ENCODE assay signal across 28 cellular contexts in the genomic region with DNA sequence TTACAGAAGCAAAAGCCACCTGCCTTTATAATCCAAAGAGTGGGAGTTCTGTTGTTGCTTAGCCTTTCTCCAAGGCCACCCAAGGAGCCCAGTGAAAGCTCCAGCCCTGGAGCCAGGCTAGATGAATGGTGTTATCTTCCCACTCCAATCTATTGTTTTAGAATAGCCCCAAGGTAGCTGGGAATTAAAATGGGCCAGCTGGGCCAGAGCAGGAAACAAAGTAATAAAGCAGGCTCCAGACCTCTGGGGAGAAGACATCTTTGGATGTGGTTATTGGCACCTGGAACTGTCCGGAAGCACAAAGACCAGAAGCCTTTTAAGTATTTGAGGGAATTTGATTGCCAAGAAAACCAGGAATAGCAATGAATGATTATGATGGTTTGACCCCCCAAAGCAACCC.
"Had no signal": no experiment of that assay in that cellular context is flagged by ENCODE, and none has a peak within 500 bp of the region (broad histone marks: within the 10 kb centered on the region; RNA-seq: fewer than 3 reads in every experiment).

No MANE protein-coding gene starts in this region.

- ATAC-seq: activated CD8-positive, alpha-beta memory T cell treated with anti-CD3 and anti-CD28 coated beads, Interleukin-2, amount 10 ng/mL, durations not matched to agents 7 days and 5 days; activated CD8-positive, alpha-beta T cell treated with anti-CD3 and anti-CD28 coated beads, Interleukin-2, amount 10 ng/mL, durations not matched to agents 7 days and 5 days; activated naive CD8-positive, alpha-beta T cell treated with anti-CD3 and anti-CD28 coated beads, Interleukin-2, amount 50 U/mL, for 24 hours; sciatic nerve; stimulated activated effector memory CD8-positive, alpha-beta T cell treated with anti-CD3 and anti-CD28 coated beads, Interleukin-12 subunit alpha, Interleukin-12 subunit beta, amount 100 ng/mL, for 72 hours; stimulated activated naive CD8-positive, alpha-beta T cell treated with anti-CD3 and anti-CD28 coated beads, Interleukin-15, amount 100 ng/mL, for 72 hours had no signal

- H3K9me3 Mint-ChIP-seq: activated naive CD4-positive, alpha-beta T cell treated with anti-CD3 and anti-CD28 coated beads, Interleukin-2, amount 50 U/mL, for 24 hours; activated naive CD8-positive, alpha-beta T cell treated with anti-CD3 and anti-CD28 coated beads, Interleukin-2, amount 50 U/mL, for 24 hours; activated T-helper 2 cell treated with anti-CD3 and anti-CD28 coated beads, Interferon-gamma antibody, Interleukin-2, Interleukin-4, amounts not matched to agents 10 μg/mL and 5 μg/mL and 100 μg/mL, durations not matched to agents 14 hours and 24 hours and 36 hours; central memory CD8-positive, alpha-beta T cell; nephron; stimulated activated effector memory CD8-positive, alpha-beta T cell treated with anti-CD3 and anti-CD28 coated beads, Interleukin-12 subunit alpha, Interleukin-12 subunit beta, amount 100 ng/mL, for 72 hours; stimulated activated naive CD8-positive, alpha-beta T cell treated with anti-CD3 and anti-CD28 coated beads, Interleukin-15, amount 100 ng/mL, for 72 hours had no signal

- DNase-seq: activated CD4-positive, alpha-beta T cell treated with anti-CD3 and anti-CD28 coated beads, Interleukin-2, amount 50 U/mL, for 1 hour; activated CD4-positive, CD25-positive, alpha-beta regulatory T cell treated with anti-CD3 and anti-CD28 coated beads, Interleukin-2, amount 50 U/mL, for 72 hours; activated CD8-positive, alpha-beta memory T cell treated with anti-CD3 and anti-CD28 coated beads, Interleukin-2, amount 10 ng/mL, durations not matched to agents 7 days and 5 days; activated CD8-positive, alpha-beta T cell treated with anti-CD3 and anti-CD28 coated beads, Interleukin-2, amount 10 ng/mL, durations not matched to agents 7 days and 5 days; activated naive CD8-positive, alpha-beta T cell treated with anti-CD3 and anti-CD28 coated beads, Interleukin-2, amount 50 U/mL, for 24 hours; activated T-cell treated with anti-CD3 and anti-CD28 coated beads, Interleukin-2, amount 50 U/mL, for 48 hours; amygdala; effector CD8-positive, alpha-beta T cell; left ventricle myocardium inferior; stimulated activated CD4-positive, alpha-beta T cell treated with anti-CD3 and anti-CD28 coated beads, Interleukin-12 subunit alpha, Interleukin-12 subunit beta, amount 100 ng/mL, for 4 hours; stimulated activated CD4-positive, alpha-beta T cell treated with anti-CD3 and anti-CD28 coated beads, Interleukin-4, amount 100 ng/mL, for 1 hour; stimulated activated naive CD8-positive, alpha-beta T cell treated with anti-CD3 and anti-CD28 coated beads, Interleukin-15, amount 100 ng/mL, for 72 hours; substantia nigra; T-helper 9 cell; uterus had no signal

- H3K27me3 ChIP-seq: uterus had no signal

- H3K4me3 ChIP-seq: breast epithelium, left ventricle myocardium inferior, lung, skin epidermis, uterus had no signal

- H3K36me3 ChIP-seq: breast epithelium, left ventricle myocardium inferior, neutrophil, uterus had no signal

- H3K4me1 Mint-ChIP-seq: activated CD8-positive, alpha-beta memory T cell treated with anti-CD3 and anti-CD28 coated beads, Interleukin-2, amount 10 ng/mL, durations not matched to agents 7 days and 5 days; activated naive CD4-positive, alpha-beta T cell treated with anti-CD3 and anti-CD28 coated beads, Interleukin-2, amount 50 U/mL, for 24 hours; activated naive CD8-positive, alpha-beta T cell treated with anti-CD3 and anti-CD28 coated beads, Interleukin-2, amount 50 U/mL, for 24 hours; central memory CD8-positive, alpha-beta T cell; stimulated activated effector memory CD8-positive, alpha-beta T cell treated with anti-CD3 and anti-CD28 coated beads, Interleukin-12 subunit alpha, Interleukin-12 subunit beta, amount 100 ng/mL, for 72 hours; stimulated activated naive CD8-positive, alpha-beta T cell treated with anti-CD3 and anti-CD28 coated beads, Interleukin-15, amount 100 ng/mL, for 72 hours had no signal

- H3K36me3 Mint-ChIP-seq: activated CD8-positive, alpha-beta memory T cell treated with anti-CD3 and anti-CD28 coated beads, Interleukin-2, amount 10 ng/mL, durations not matched to agents 7 days and 5 days; activated naive CD4-positive, alpha-beta T cell treated with anti-CD3 and anti-CD28 coated beads, Interleukin-2, amount 50 U/mL, for 24 hours; stimulated activated effector memory CD8-positive, alpha-beta T cell treated with anti-CD3 and anti-CD28 coated beads, Interleukin-12 subunit alpha, Interleukin-12 subunit beta, amount 100 ng/mL, for 72 hours; type B pancreatic cell had no signal

- H3K4me1 ChIP-seq: breast epithelium had no signal

- H3K27ac Mint-ChIP-seq: activated CD8-positive, alpha-beta memory T cell treated with anti-CD3 and anti-CD28 coated beads, Interleukin-2, amount 10 ng/mL, durations not matched to agents 7 days and 5 days; activated CD8-positive, alpha-beta T cell treated with anti-CD3 and anti-CD28 coated beads, Interleukin-2, amount 10 ng/mL, durations not matched to agents 7 days and 5 days; activated naive CD4-positive, alpha-beta T cell treated with anti-CD3 and anti-CD28 coated beads, Interleukin-2, amount 50 U/mL, for 24 hours; activated naive CD8-positive, alpha-beta T cell treated with anti-CD3 and anti-CD28 coated beads, Interleukin-2, amount 50 U/mL, for 24 hours; activated T-helper 2 cell treated with anti-CD3 and anti-CD28 coated beads, Interferon-gamma antibody, Interleukin-2, Interleukin-4, amounts not matched to agents 10 μg/mL and 5 μg/mL and 100 μg/mL, durations not matched to agents 14 hours and 24 hours and 36 hours; stimulated activated effector memory CD8-positive, alpha-beta T cell treated with anti-CD3 and anti-CD28 coated beads, Interleukin-12 subunit alpha, Interleukin-12 subunit beta, amount 100 ng/mL, for 72 hours; stimulated activated naive CD8-positive, alpha-beta T cell treated with anti-CD3 and anti-CD28 coated beads, Interleukin-15, amount 100 ng/mL, for 72 hours; type B pancreatic cell had no signal

- H3K9me3 ChIP-seq: breast epithelium, left ventricle myocardium inferior, neutrophil, uterus had no signal

- H3K4me3 Mint-ChIP-seq: activated CD8-positive, alpha-beta memory T cell treated with anti-CD3 and anti-CD28 coated beads, Interleukin-2, amount 10 ng/mL, durations not matched to agents 7 days and 5 days; activated CD8-positive, alpha-beta T cell treated with anti-CD3 and anti-CD28 coated beads, Interleukin-2, amount 10 ng/mL, durations not matched to agents 7 days and 5 days; activated naive CD4-positive, alpha-beta T cell treated with anti-CD3 and anti-CD28 coated beads, Interleukin-2, amount 50 U/mL, for 24 hours; activated naive CD8-positive, alpha-beta T cell treated with anti-CD3 and anti-CD28 coated beads, Interleukin-2, amount 50 U/mL, for 24 hours; central memory CD8-positive, alpha-beta T cell; nephron; stimulated activated effector memory CD8-positive, alpha-beta T cell treated with anti-CD3 and anti-CD28 coated beads, Interleukin-12 subunit alpha, Interleukin-12 subunit beta, amount 100 ng/mL, for 72 hours; stimulated activated naive CD8-positive, alpha-beta T cell treated with anti-CD3 and anti-CD28 coated beads, Interleukin-15, amount 100 ng/mL, for 72 hours; type B pancreatic cell had no signal

- FAIRE-seq: frontal cortex, TTC549 had no signal

- H3K27ac ChIP-seq: breast epithelium, left ventricle myocardium inferior, neutrophil, skin epidermis, uterus had no signal
